Comparison of ENCODE assay signal across 2 cellular contexts in genomic region chr5:176530406-176530982, GRCh38.
A peak's percentile ranks its signal among the peaks of the same experiment; 100 is the strongest.
TF ChIP-seq lines count a peak whose summit lies in the region.

No MANE protein-coding gene starts in this region.

TF ChIP-seq in HepG2, 621 proteins besides CTCF, POLR2A, EP300 and RAD21:
- TF ChIP-seq RBFOX2 (IDR thresholded peaks at IDR 0.05; ENCODE audit: low read depth, low read length) (peak; percentile 55; the same call in 1 of the 2 replicates), NFE2L2 (IDR thresholded peaks at IDR 0.05; ENCODE audit: low read length) (no peak), AGO2 (optimal IDR thresholded peaks at IDR 0.05; ENCODE audit: low read depth, low read length) (peak; percentile 24)

TF ChIP-seq in GM23338, 12 proteins besides CTCF, POLR2A, EP300 and RAD21:
- TF ChIP-seq, protein P1, sequence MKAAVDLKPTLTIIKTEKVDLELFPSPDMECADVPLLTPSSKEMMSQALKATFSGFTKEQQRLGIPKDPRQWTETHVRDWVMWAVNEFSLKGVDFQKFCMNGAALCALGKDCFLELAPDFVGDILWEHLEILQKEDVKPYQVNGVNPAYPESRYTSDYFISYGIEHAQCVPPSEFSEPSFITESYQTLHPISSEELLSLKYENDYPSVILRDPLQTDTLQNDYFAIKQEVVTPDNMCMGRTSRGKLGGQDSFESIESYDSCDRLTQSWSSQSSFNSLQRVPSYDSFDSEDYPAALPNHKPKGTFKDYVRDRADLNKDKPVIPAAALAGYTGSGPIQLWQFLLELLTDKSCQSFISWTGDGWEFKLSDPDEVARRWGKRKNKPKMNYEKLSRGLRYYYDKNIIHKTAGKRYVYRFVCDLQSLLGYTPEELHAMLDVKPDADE (IDR thresholded peaks at IDR 0.05), result no peak
- TF ChIP-seq STAT1 (IDR thresholded peaks at IDR 0.05; ENCODE audit: unreplicated experiment) (no peak), EZH2 (IDR thresholded peaks at IDR 0.05; ENCODE audit: low read depth, unreplicated experiment) (no peak), JUNB (IDR thresholded peaks at IDR 0.05; ENCODE audit: unreplicated experiment) (no peak), ZNF331 (CRISPR knock-in tag; IDR thresholded peaks at IDR 0.05; ENCODE audit: low read depth) (no peak), CREB1 (CRISPR knock-in tag; IDR thresholded peaks at IDR 0.05; ENCODE audit: low read depth) (no peak), POLR2AphosphoS5 (IDR thresholded peaks at IDR 0.05; ENCODE audit: low read depth) (no peak), EZH2phosphoT487 (IDR thresholded peaks at IDR 0.05; ENCODE audit: unreplicated experiment) (no peak), ZNF114 (CRISPR knock-in tag; IDR thresholded peaks at IDR 0.05) (no peak), NANOG (IDR thresholded peaks at IDR 0.05; ENCODE audit: borderline replicate concordance) (no peak)
- TF ChIP-seq, protein P2, sequence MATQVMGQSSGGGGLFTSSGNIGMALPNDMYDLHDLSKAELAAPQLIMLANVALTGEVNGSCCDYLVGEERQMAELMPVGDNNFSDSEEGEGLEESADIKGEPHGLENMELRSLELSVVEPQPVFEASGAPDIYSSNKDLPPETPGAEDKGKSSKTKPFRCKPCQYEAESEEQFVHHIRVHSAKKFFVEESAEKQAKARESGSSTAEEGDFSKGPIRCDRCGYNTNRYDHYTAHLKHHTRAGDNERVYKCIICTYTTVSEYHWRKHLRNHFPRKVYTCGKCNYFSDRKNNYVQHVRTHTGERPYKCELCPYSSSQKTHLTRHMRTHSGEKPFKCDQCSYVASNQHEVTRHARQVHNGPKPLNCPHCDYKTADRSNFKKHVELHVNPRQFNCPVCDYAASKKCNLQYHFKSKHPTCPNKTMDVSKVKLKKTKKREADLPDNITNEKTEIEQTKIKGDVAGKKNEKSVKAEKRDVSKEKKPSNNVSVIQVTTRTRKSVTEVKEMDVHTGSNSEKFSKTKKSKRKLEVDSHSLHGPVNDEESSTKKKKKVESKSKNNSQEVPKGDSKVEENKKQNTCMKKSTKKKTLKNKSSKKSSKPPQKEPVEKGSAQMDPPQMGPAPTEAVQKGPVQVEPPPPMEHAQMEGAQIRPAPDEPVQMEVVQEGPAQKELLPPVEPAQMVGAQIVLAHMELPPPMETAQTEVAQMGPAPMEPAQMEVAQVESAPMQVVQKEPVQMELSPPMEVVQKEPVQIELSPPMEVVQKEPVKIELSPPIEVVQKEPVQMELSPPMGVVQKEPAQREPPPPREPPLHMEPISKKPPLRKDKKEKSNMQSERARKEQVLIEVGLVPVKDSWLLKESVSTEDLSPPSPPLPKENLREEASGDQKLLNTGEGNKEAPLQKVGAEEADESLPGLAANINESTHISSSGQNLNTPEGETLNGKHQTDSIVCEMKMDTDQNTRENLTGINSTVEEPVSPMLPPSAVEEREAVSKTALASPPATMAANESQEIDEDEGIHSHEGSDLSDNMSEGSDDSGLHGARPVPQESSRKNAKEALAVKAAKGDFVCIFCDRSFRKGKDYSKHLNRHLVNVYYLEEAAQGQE (IDR thresholded peaks at IDR 0.05; ENCODE audit: unreplicated experiment), result no peak
- TF ChIP-seq, protein P3, sequence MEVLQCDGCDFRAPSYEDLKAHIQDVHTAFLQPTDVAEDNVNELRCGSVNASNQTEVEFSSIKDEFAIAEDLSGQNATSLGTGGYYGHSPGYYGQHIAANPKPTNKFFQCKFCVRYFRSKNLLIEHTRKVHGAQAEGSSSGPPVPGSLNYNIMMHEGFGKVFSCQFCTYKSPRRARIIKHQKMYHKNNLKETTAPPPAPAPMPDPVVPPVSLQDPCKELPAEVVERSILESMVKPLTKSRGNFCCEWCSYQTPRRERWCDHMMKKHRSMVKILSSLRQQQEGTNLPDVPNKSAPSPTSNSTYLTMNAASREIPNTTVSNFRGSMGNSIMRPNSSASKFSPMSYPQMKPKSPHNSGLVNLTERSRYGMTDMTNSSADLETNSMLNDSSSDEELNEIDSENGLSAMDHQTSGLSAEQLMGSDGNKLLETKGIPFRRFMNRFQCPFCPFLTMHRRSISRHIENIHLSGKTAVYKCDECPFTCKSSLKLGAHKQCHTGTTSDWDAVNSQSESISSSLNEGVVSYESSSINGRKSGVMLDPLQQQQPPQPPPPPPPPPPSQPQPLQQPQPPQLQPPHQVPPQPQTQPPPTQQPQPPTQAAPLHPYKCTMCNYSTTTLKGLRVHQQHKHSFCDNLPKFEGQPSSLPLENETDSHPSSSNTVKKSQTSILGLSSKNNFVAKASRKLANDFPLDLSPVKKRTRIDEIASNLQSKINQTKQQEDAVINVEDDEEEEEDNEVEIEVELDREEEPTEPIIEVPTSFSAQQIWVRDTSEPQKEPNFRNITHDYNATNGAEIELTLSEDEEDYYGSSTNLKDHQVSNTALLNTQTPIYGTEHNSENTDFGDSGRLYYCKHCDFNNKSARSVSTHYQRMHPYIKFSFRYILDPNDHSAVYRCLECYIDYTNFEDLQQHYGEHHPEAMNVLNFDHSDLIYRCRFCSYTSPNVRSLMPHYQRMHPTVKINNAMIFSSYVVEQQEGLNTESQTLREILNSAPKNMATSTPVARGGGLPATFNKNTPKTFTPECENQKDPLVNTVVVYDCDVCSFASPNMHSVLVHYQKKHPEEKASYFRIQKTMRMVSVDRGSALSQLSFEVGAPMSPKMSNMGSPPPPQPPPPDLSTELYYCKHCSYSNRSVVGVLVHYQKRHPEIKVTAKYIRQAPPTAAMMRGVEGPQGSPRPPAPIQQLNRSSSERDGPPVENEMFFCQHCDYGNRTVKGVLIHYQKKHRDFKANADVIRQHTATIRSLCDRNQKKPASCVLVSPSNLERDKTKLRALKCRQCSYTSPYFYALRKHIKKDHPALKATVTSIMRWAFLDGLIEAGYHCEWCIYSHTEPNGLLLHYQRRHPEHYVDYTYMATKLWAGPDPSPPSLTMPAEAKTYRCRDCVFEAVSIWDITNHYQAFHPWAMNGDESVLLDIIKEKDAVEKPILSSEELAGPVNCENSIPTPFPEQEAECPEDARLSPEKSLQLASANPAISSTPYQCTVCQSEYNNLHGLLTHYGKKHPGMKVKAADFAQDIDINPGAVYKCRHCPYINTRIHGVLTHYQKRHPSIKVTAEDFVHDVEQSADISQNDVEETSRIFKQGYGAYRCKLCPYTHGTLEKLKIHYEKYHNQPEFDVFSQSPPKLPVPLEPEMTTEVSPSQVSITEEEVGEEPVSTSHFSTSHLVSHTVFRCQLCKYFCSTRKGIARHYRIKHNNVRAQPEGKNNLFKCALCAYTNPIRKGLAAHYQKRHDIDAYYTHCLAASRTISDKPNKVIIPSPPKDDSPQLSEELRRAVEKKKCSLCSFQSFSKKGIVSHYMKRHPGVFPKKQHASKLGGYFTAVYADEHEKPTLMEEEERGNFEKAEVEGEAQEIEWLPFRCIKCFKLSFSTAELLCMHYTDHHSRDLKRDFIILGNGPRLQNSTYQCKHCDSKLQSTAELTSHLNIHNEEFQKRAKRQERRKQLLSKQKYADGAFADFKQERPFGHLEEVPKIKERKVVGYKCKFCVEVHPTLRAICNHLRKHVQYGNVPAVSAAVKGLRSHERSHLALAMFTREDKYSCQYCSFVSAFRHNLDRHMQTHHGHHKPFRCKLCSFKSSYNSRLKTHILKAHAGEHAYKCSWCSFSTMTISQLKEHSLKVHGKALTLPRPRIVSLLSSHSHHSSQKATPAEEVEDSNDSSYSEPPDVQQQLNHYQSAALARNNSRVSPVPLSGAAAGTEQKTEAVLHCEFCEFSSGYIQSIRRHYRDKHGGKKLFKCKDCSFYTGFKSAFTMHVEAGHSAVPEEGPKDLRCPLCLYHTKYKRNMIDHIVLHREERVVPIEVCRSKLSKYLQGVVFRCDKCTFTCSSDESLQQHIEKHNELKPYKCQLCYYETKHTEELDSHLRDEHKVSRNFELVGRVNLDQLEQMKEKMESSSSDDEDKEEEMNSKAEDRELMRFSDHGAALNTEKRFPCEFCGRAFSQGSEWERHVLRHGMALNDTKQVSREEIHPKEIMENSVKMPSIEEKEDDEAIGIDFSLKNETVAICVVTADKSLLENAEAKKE (CRISPR knock-in tag; IDR thresholded peaks at IDR 0.05), result no peak
TF ChIP-seq in GM23338: peak in this region for 0.
